ENCODE assay signal across 20 cellular contexts in the genomic region with DNA sequence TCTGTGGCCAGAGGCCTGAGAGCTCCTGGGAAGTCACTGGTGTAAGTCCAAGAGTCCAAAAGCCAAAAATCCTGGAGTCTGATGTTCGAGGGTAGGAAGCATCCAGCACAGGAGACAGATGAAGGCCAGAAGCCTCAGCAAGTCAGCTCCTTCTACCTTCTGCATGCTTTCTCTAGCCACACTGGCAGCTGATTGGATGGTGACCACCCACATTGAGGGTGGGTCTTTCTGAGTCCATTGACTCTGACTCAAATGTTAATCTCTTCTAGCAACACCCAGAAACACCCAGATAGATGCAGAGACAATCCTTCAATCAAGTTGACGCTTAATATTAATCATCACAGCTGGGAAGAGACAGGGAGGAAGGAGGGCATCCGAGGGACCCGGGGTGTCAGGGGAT.
DNase-seq lines count a peak whose midpoint lies in the region; ATAC-seq and TF ChIP-seq lines count a peak whose summit lies in the region.
"Had no signal": no experiment of that assay in that cellular context is flagged by ENCODE, and none has a peak within 500 bp of the region (broad histone marks: within the 10 kb centered on the region; RNA-seq: fewer than 3 reads in every experiment).

No MANE protein-coding gene starts in this region.

- no peaks in the 10 kb centered on the region for H3K79me2 ChIP-seq in neural progenitor cell (ENCODE audit: low read depth)

- H3K27ac ChIP-seq in neural progenitor cell, result no peak overlapping the region
- H3K27ac ChIP-seq: 22Rv1, BLaER1, C4-2B, GM23248 had no signal

- no peaks in the 10 kb centered on the region for H3F3A ChIP-seq in neural progenitor cell (ENCODE audit: low read depth)

- no peak overlapping the region for H3K4me3 ChIP-seq in neural progenitor cell
- H3K4me3 ChIP-seq: BLaER1, GM12878, GM23248 had no signal

- TF ChIP-seq CTCF in WTC11 (IDR thresholded peaks at IDR 0.05) (no peak), neural progenitor cell (IDR thresholded peaks at IDR 0.05) (no peak)

- no peaks in the 10 kb centered on the region for H3K9me3 ChIP-seq in neural progenitor cell (ENCODE audit: low read depth)
- H3K9me3 ChIP-seq: Caco-2 had no signal

- H4K20me1 ChIP-seq in neural progenitor cell (ENCODE audit: low read depth), result no peaks in the 10 kb centered on the region
- H4K20me1 ChIP-seq: BLaER1 had no signal

- H3K9ac ChIP-seq in neural progenitor cell, result no peak overlapping the region
- H3K9ac ChIP-seq: BLaER1, GM23248 had no signal

- H3K27me3 Mint-ChIP-seq in WTC11 (ENCODE audit: low read depth) (no peaks in the 10 kb centered on the region), neural progenitor cell (ENCODE audit: insufficient read depth, low read depth) (peaks cover 7% of the 10 kb centered on the region)
- H3K27me3 Mint-ChIP-seq: CD4-positive, CD25-positive, alpha-beta regulatory T cell had no signal

- H3K36me3 ChIP-seq in neural progenitor cell, result no peaks in the 10 kb centered on the region
- H3K36me3 ChIP-seq: BLaER1 had no signal

- H3K36me3 Mint-ChIP-seq in WTC11, result no peaks in the 10 kb centered on the region
- no peaks in the 10 kb centered on the region for H3K36me3 Mint-ChIP-seq in neural progenitor cell
- H3K36me3 Mint-ChIP-seq: CD4-positive, CD25-positive, alpha-beta regulatory T cell; CD8-positive, alpha-beta T cell had no signal

- H2AFZ ChIP-seq in neural progenitor cell (replicated peaks), result no peak overlapping the region
- H2AFZ ChIP-seq: GM23248 had no signal

- H3K4me3 Mint-ChIP-seq in WTC11, result no peak overlapping the region
- no peak overlapping the region for H3K4me3 Mint-ChIP-seq in neural progenitor cell
- H3K4me3 Mint-ChIP-seq: B cell; CD4-positive, CD25-positive, alpha-beta regulatory T cell; CD8-positive, alpha-beta T cell; H9 had no signal

- ATAC-seq in WTC11, result peak; percentile 52; the same call in 1 of the 2 replicates
- ATAC-seq in GM18520 (IDR thresholded peaks at IDR 0.05; ENCODE audit: unreplicated experiment), result no peak
- ATAC-seq: CD8-positive, alpha-beta T cell; GM12878; HCT116 had no signal

- H3K4me1 Mint-ChIP-seq in WTC11 (peaks cover 15% of the 10 kb centered on the region), neural progenitor cell (no peaks in the 10 kb centered on the region)
- H3K4me1 Mint-ChIP-seq: B cell; CD4-positive, CD25-positive, alpha-beta regulatory T cell had no signal

- H3K4me1 ChIP-seq in neural progenitor cell, result no peaks in the 10 kb centered on the region
- H3K4me1 ChIP-seq: BLaER1, Caco-2 had no signal

- H3K27ac Mint-ChIP-seq in WTC11 (no peak overlapping the region), neural progenitor cell (no peak overlapping the region)
- H3K27ac Mint-ChIP-seq: B cell; CD4-positive, CD25-positive, alpha-beta regulatory T cell; CD8-positive, alpha-beta T cell had no signal

- no peak overlapping the region for H3K4me2 ChIP-seq in neural progenitor cell
- H3K4me2 ChIP-seq: BLaER1 had no signal

- no peaks in the 10 kb centered on the region for H3K27me3 ChIP-seq in neural progenitor cell
- H3K27me3 ChIP-seq: BLaER1 had no signal

- CTCF ChIA-PET in WTC11 (lab: Charles Lee), result interaction anchor here (0.9 to 2.1 kb wide), 4 partner anchors 38 to 188 kb away, joined by 3 to 7 read pairs (median 4); no protein-coding TSS in a partner anchor

- POLR2A ChIA-PET in WTC11 (lab: Charles Lee), result interaction anchor here (1.1 kb wide), 1 partner anchor 16 kb away, joined by 3 read pairs; no protein-coding TSS in a partner anchor

- DNase-seq in NCI-H82 (lab: John Stamatoyannopoulos, UW) (peak; percentile 23), NCI-H82 treated with DMSO at 0.1 percent for 48 hours (lab: John Stamatoyannopoulos, UW; ENCODE audit: unreplicated experiment) (no peak), WTC11 (ENCODE audit: low spot score) (no peak), neural progenitor cell (ENCODE audit: low spot score) (peak; percentile 13), DMS79 treated with DMSO at 0.1 percent for 48 hours (lab: John Stamatoyannopoulos, UW) (no peak)
- DNase-seq: Caco-2; CD4-positive, CD25-positive, alpha-beta regulatory T cell; CD8-positive, alpha-beta T cell; DMS153; EL; GDM1; GM23248; H9 had no signal

- H3K9me3 Mint-ChIP-seq in WTC11, result no peaks in the 10 kb centered on the region
- no peaks in the 10 kb centered on the region for H3K9me3 Mint-ChIP-seq in neural progenitor cell
- H3K9me3 Mint-ChIP-seq: CD8-positive, alpha-beta T cell had no signal

TF ChIP-seq in WTC11, 78 proteins besides CTCF, POLR2A, EP300 and RAD21:
- no peak for TF ChIP-seq FOXJ3 (CRISPR knock-in tag; IDR thresholded peaks at IDR 0.05; ENCODE audit: borderline replicate concordance)
- TF ChIP-seq ZNF138 (CRISPR knock-in tag; conservative IDR thresholded peaks at IDR 0.05), result no peak
- TF ChIP-seq NFYB (CRISPR knock-in tag; conservative IDR thresholded peaks at IDR 0.05; ENCODE audit: low read depth), result no peak
- no peak for TF ChIP-seq ZNF317 (CRISPR knock-in tag; IDR thresholded peaks at IDR 0.05; ENCODE audit: borderline replicate concordance, low read depth)
- TF ChIP-seq ETV6 (CRISPR knock-in tag; IDR thresholded peaks at IDR 0.05), result no peak
- TF ChIP-seq ATF1 (CRISPR knock-in tag; IDR thresholded peaks at IDR 0.05), result no peak
- TF ChIP-seq, protein P1, sequence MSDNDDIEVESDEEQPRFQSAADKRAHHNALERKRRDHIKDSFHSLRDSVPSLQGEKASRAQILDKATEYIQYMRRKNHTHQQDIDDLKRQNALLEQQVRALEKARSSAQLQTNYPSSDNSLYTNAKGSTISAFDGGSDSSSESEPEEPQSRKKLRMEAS (CRISPR knock-in tag; IDR thresholded peaks at IDR 0.05), result no peak
- TF ChIP-seq ESRRA (CRISPR knock-in tag; IDR thresholded peaks at IDR 0.05; ENCODE audit: borderline replicate concordance), result no peak
- no peak for TF ChIP-seq SMAD3 (CRISPR knock-in tag; IDR thresholded peaks at IDR 0.05; ENCODE audit: borderline replicate concordance)
- TF ChIP-seq IRF1 (CRISPR knock-in tag; IDR thresholded peaks at IDR 0.05), result no peak
- no peak for TF ChIP-seq FOXP1 (CRISPR knock-in tag; IDR thresholded peaks at IDR 0.05; ENCODE audit: borderline replicate concordance)
- no peak for TF ChIP-seq NFE2L1 (CRISPR knock-in tag; IDR thresholded peaks at IDR 0.05)
- TF ChIP-seq SMAD4 (CRISPR knock-in tag; IDR thresholded peaks at IDR 0.05), result no peak
- no peak for TF ChIP-seq ZNF396 (CRISPR knock-in tag; IDR thresholded peaks at IDR 0.05; ENCODE audit: borderline replicate concordance)
- TF ChIP-seq GRHL2 (CRISPR knock-in tag; IDR thresholded peaks at IDR 0.05; ENCODE audit: insufficient replicate concordance, severe bottlenecking), result no peak
- TF ChIP-seq ZSCAN18 (CRISPR knock-in tag; IDR thresholded peaks at IDR 0.05), result no peak
- TF ChIP-seq OVOL2 (CRISPR knock-in tag; IDR thresholded peaks at IDR 0.05; ENCODE audit: borderline replicate concordance), result no peak
- no peak for TF ChIP-seq E2F4 (CRISPR knock-in tag; IDR thresholded peaks at IDR 0.05; ENCODE audit: borderline replicate concordance, low read depth)

Comparison
In these comparisons a context has a peak if more than half of its experiments do, and no peak if none do; other contexts are left out.
1. DNase-seq: peak in NCI-H82 (single experiment) and neural progenitor cell (single experiment); none in NCI-H82 treated with DMSO at 0.1 percent for 48 hours (single experiment), WTC11 (single experiment) and DMS79 treated with DMSO at 0.1 percent for 48 hours (single experiment).